9 cellular contexts compared by ENCODE assay signal in genomic region chr3:125107861-125108567, GRCh38. TPM values are rescaled to one million over a fixed set of nuclear protein-coding genes. Genes with fewer than 3 reads are reported as not detected.
DNase-seq lines count a peak whose midpoint lies in the region; TF ChIP-seq lines count a peak whose summit lies in the region.
"Had no signal": no experiment of that assay in that cellular context is flagged by ENCODE, and none has a peak within 500 bp of the region (broad histone marks: within the 10 kb centered on the region; RNA-seq: fewer than 3 reads in every experiment).

No MANE protein-coding gene starts in this region.

- 46% methylated on average over 13 of the region's 13 CpGs for WGBS in mesenchymal stem cell

- no peaks in the 10 kb centered on the region for H3K79me2 ChIP-seq in neural progenitor cell (ENCODE audit: low read depth)

- H3F3A ChIP-seq in neural progenitor cell (ENCODE audit: low read depth), result no peaks in the 10 kb centered on the region

- no peak overlapping the region for H3K4me3 Mint-ChIP-seq in neural progenitor cell

- peak overlapping the region; percentile 7; the same call in 1 of the 2 replicates for H3K27ac ChIP-seq in SK-N-MC
- peak overlapping the region; percentile 68 for H3K27ac ChIP-seq in mesenchymal stem cell (ENCODE audit: low read length, poor library complexity, severe bottlenecking)
- H3K27ac ChIP-seq in neural progenitor cell, result no peak overlapping the region

- H3K4me2 ChIP-seq in mesenchymal stem cell (ENCODE audit: low read length, poor library complexity, severe bottlenecking) (no peak overlapping the region), neural progenitor cell (no peak overlapping the region)

- H3K23ac ChIP-seq in mesenchymal stem cell (ENCODE audit: low read length in 2 of 2), result peak overlapping the region in 1 of 2 experiments; percentile 6

- no peaks in the 10 kb centered on the region for H3K27me3 ChIP-seq in mesenchymal stem cell (ENCODE audit: control insufficient read depth in 1 of 2, insufficient read depth in 1 of 2, low read length in 2 of 2)
- no peaks in the 10 kb centered on the region for H3K27me3 ChIP-seq in neural progenitor cell

- peak overlapping the region; percentile 58 for H4K91ac ChIP-seq in mesenchymal stem cell (ENCODE audit: low read length)

- H3K36me3 ChIP-seq in SK-N-MC (ENCODE audit: insufficient read depth, low read length) (no peaks in the 10 kb centered on the region), mesenchymal stem cell (ENCODE audit: control insufficient read depth in 1 of 2, insufficient read depth in 2 of 2, low read depth in 1 of 2, low read length in 2 of 2) (no peaks in the 10 kb centered on the region), neural progenitor cell (no peaks in the 10 kb centered on the region)

- H4K8ac ChIP-seq in mesenchymal stem cell (ENCODE audit: low read length), result peak overlapping the region; percentile 29

- DNase-seq in GM12865 (ENCODE audit: low read depth) (peak; percentile 88), HCEC 1CT (peak; percentile 91), SK-N-MC (ENCODE audit: low read depth, low spot score) (no peak), mesenchymal stem cell (peak; percentile 92), neural progenitor cell (ENCODE audit: low spot score) (no peak), NCI-H146 (lab: John Stamatoyannopoulos, UW) (no peak), GOT3 (lab: John Stamatoyannopoulos, UW) (no peak)
- DNase-seq in stimulated activated CD4-positive, alpha-beta T cell treated with anti-CD3 and anti-CD28 coated beads, Interleukin-2, amount 100 ng/mL, for 24 hours, result no peak
- DNase-seq: naive B cell had no signal

- peak overlapping the region; percentile 90 for H2AK5ac ChIP-seq in mesenchymal stem cell (ENCODE audit: low read length, severe bottlenecking)

- no peaks in the 10 kb centered on the region for H3K9me3 ChIP-seq in SK-N-MC (ENCODE audit: low read depth, low read length)
- H3K9me3 ChIP-seq in mesenchymal stem cell (ENCODE audit: control insufficient read depth, low read length), result no peaks in the 10 kb centered on the region
- H3K9me3 ChIP-seq in neural progenitor cell (ENCODE audit: low read depth), result no peaks in the 10 kb centered on the region

- H2BK12ac ChIP-seq in mesenchymal stem cell (ENCODE audit: low read length in 2 of 2), result peak overlapping the region; percentile 6 to 99

- H2BK120ac ChIP-seq in mesenchymal stem cell (ENCODE audit: low read depth, low read length), result peak overlapping the region; percentile 74

- H4K20me1 ChIP-seq in neural progenitor cell (ENCODE audit: low read depth), result no peaks in the 10 kb centered on the region

- H3K9me3 Mint-ChIP-seq in neural progenitor cell, result no peaks in the 10 kb centered on the region

- no peak overlapping the region for H2BK15ac ChIP-seq in mesenchymal stem cell (ENCODE audit: low read depth, poor library complexity, severe bottlenecking)

- peaks cover 9% of the 10 kb centered on the region for H3K27me3 Mint-ChIP-seq in neural progenitor cell (ENCODE audit: insufficient read depth, low read depth)

- H3K9ac ChIP-seq in SK-N-MC (ENCODE audit: insufficient read length), result no peak overlapping the region
- H3K9ac ChIP-seq in mesenchymal stem cell (ENCODE audit: low read length), result peak overlapping the region; percentile 64
- H3K9ac ChIP-seq in neural progenitor cell, result no peak overlapping the region

- peak overlapping the region; percentile 5 for H2BK5ac ChIP-seq in mesenchymal stem cell (ENCODE audit: low read depth, low read length, poor library complexity, severe bottlenecking)

- peak overlapping the region; percentile 56 to 68 for H3K4ac ChIP-seq in mesenchymal stem cell (ENCODE audit: low read depth in 1 of 2, low read length in 2 of 2)

- H2AFZ ChIP-seq in mesenchymal stem cell (ENCODE audit: low read depth, low read length) (no peak overlapping the region), neural progenitor cell (replicated peaks) (no peak overlapping the region)

- peak overlapping the region; percentile 15 to 85 for H3K18ac ChIP-seq in mesenchymal stem cell (ENCODE audit: low read depth in 1 of 2, low read length in 2 of 2)

- H3K4me1 Mint-ChIP-seq in neural progenitor cell, result peaks cover 18% of the 10 kb centered on the region

- H3K27ac Mint-ChIP-seq in neural progenitor cell, result no peak overlapping the region

- H3K79me1 ChIP-seq in mesenchymal stem cell (replicated peaks; ENCODE audit: low read length, poor library complexity, severe bottlenecking), result no peaks in the 10 kb centered on the region

- H3K14ac ChIP-seq in mesenchymal stem cell (ENCODE audit: low read length in 2 of 2), result peak overlapping the region in 1 of 2 experiments; percentile 97

- H3K4me1 ChIP-seq in mesenchymal stem cell (ENCODE audit: control insufficient read depth, insufficient read depth, low read depth, low read length), result peaks cover 32% of the 10 kb centered on the region
- peaks cover 6% of the 10 kb centered on the region for H3K4me1 ChIP-seq in neural progenitor cell

- H3K36me3 Mint-ChIP-seq in neural progenitor cell, result no peaks in the 10 kb centered on the region

- H3K4me3 ChIP-seq in GM12865 (ENCODE audit: low read depth, low read length) (peak overlapping the region; percentile 79), SK-N-MC (no peak overlapping the region), mesenchymal stem cell (ENCODE audit: insufficient read depth in 1 of 2, low read depth in 1 of 2, low read length in 2 of 2) (peak overlapping the region in 1 of 2 experiments; percentile 30), neural progenitor cell (no peak overlapping the region)

- TF ChIP-seq CTCF in GM12865 (IDR thresholded peaks at IDR 0.05; ENCODE audit: insufficient read depth, low read depth, low read length, missing control alignments) (no peak), neural progenitor cell (IDR thresholded peaks at IDR 0.05) (no peak)

RNA-seq across cellular contexts. Expression of gene HEG1, which starts 52.2 kb away (rescaled TPM):
- polyA plus RNA-seq in mesenchymal stem cell (2013, experiment 1 of 2), result 134 TPM
- 130 TPM for polyA plus RNA-seq in mesenchymal stem cell (2013, experiment 2 of 2)
- total RNA-seq in neural progenitor cell (ENCODE audit: low replicate concordance), result 11.4 and 16.4 TPM in 2 replicates

Comparison
In these comparisons a context has a peak if more than half of its experiments do, and no peak if none do; other contexts are left out.
1. DNase-seq: peak in GM12865 (single experiment), HCEC 1CT (single experiment) and mesenchymal stem cell (single experiment); none in SK-N-MC (single experiment), stimulated activated CD4-positive, alpha-beta T cell treated with anti-CD3 and anti-CD28 coated beads, Interleukin-2, amount 100 ng/mL, for 24 hours (0 of 2), neural progenitor cell (single experiment), NCI-H146 (single experiment) and GOT3 (single experiment).